ENCODE assay signal across 9 cellular contexts in genomic region chr17:50147841-50148225, GRCh38. TPM values are rescaled to one million over a fixed set of nuclear protein-coding genes. Genes with fewer than 3 reads are reported as not detected.
DNase-seq lines count a peak whose midpoint lies in the region; ATAC-seq and TF ChIP-seq lines count a peak whose summit lies in the region.
"Had no signal": no experiment of that assay in that cellular context is flagged by ENCODE, and none has a peak within 500 bp of the region (broad histone marks: within the 10 kb centered on the region; RNA-seq: fewer than 3 reads in every experiment).

No MANE protein-coding gene starts in this region.

- H3K4me3 ChIP-seq in H7 (ENCODE audit: insufficient read depth, low read depth, low read length) (no peak overlapping the region), spleen (peak overlapping the region; percentile 83 to 98 (median 88))

- H3K27me3 Mint-ChIP-seq in activated CD8-positive, alpha-beta T cell treated with anti-CD3 and anti-CD28 coated beads for 36 hours: no peaks in the 10 kb centered on the region

- DNase-seq in H7: peak; percentile 77
- DNase-seq in activated CD8-positive, alpha-beta T cell treated with anti-CD3 and anti-CD28 coated beads for 36 hours: peak; percentile 54
- peak; percentile 82 for DNase-seq in hepatic stellate cell (ENCODE audit: low spot score)
- DNase-seq in spleen: no peak
- no peak for DNase-seq in middle frontal gyrus (ENCODE audit: extremely low spot score, low spot score)

- no peak for ATAC-seq in activated CD8-positive, alpha-beta T cell treated with anti-CD3 and anti-CD28 coated beads for 36 hours
- ATAC-seq in HG02870 (IDR thresholded peaks at IDR 0.05; ENCODE audit: unreplicated experiment) (no peak), HG02973 (IDR thresholded peaks at IDR 0.05; ENCODE audit: unreplicated experiment) (no peak), HG03135 (IDR thresholded peaks at IDR 0.05; ENCODE audit: unreplicated experiment) (no peak)

- no peaks in the 10 kb centered on the region for H3K9me3 ChIP-seq in spleen

- peak overlapping the region; percentile 92 for H3K27ac Mint-ChIP-seq in activated CD8-positive, alpha-beta T cell treated with anti-CD3 and anti-CD28 coated beads for 36 hours

- POLR2A ChIA-PET in activated CD8-positive, alpha-beta T cell treated with anti-CD3 and anti-CD28 coated beads for 36 hours (lab: Charles Lee): interaction anchor here (0.7 to 7.0 kb wide), 7 partner anchors 9 to 198 kb away, joined by 3 to 64 read pairs (median 5); partner anchors contain the start of genes PDK2 and XYLT2

- TF ChIP-seq CTCF in activated CD8-positive, alpha-beta T cell treated with anti-CD3 and anti-CD28 coated beads for 36 hours (IDR thresholded peaks at IDR 0.05): no peak
- TF ChIP-seq CTCF in spleen (IDR thresholded peaks at IDR 0.05 in 8 of 11, conservative IDR thresholded peaks at IDR 0.05 in 3 of 11): no peak

- no peaks in the 10 kb centered on the region for H3K36me3 ChIP-seq in H7 (replicated peaks; ENCODE audit: control insufficient read depth, insufficient read depth, low read length)
- H3K36me3 ChIP-seq in spleen: peaks cover 0 to 39% (median 23%) of the 10 kb centered on the region in 6 donors

- CTCF ChIA-PET in activated CD8-positive, alpha-beta T cell treated with anti-CD3 and anti-CD28 coated beads for 36 hours (lab: Charles Lee): interaction anchor here (0.8 to 9.6 kb wide), 9 partner anchors 8 to 54 kb away, joined by 3 to 102 read pairs (median 4); partner anchors contain the start of gene PDK2

- peak overlapping the region; percentile 73 to 99 (median 97) for H3K27ac ChIP-seq in spleen

- peaks cover 37% of the 10 kb centered on the region for H3K36me3 Mint-ChIP-seq in activated CD8-positive, alpha-beta T cell treated with anti-CD3 and anti-CD28 coated beads for 36 hours (ENCODE audit: low read depth)

- intact Hi-C loops in activated CD8-positive, alpha-beta T cell treated with anti-CD3 and anti-CD28 coated beads for 36 hours (cut with micrococcal nuclease): no loop called here
- intact Hi-C loops in spleen (cut with DNase I; ENCODE audit: low total_unique reads): no loop called here

- no peaks in the 10 kb centered on the region for H3K9me3 Mint-ChIP-seq in activated CD8-positive, alpha-beta T cell treated with anti-CD3 and anti-CD28 coated beads for 36 hours

- no peak for TF ChIP-seq POLR2A in spleen (IDR thresholded peaks at IDR 0.05)

- 9 to 21% (median 15%) methylated on average over 5 of the region's 5 CpGs for WGBS in spleen, 5 donors

- peaks cover 56% of the 10 kb centered on the region for H3K4me1 Mint-ChIP-seq in activated CD8-positive, alpha-beta T cell treated with anti-CD3 and anti-CD28 coated beads for 36 hours (ENCODE audit: low read depth)

- peaks cover 48 to 90% (median 75%) of the 10 kb centered on the region in 6 donors for H3K4me1 ChIP-seq in spleen

- peak overlapping the region; percentile 82 for H3K4me3 Mint-ChIP-seq in activated CD8-positive, alpha-beta T cell treated with anti-CD3 and anti-CD28 coated beads for 36 hours

- H3K27me3 ChIP-seq in H7 (ENCODE audit: control insufficient read depth, insufficient read depth, low read length): peaks cover 20% of the 10 kb centered on the region
- H3K27me3 ChIP-seq in spleen (replicated peaks in 1 of 7): no peaks in the 10 kb centered on the region

RNA-seq across cellular contexts. Expression of gene PPP1R9B, which starts 2.6 kb away (rescaled TPM):
- 15.0 and 21.1 TPM in 2 replicates for total RNA-seq in H7 (2014; rRNA removed; shearing (Covaris generic))
- 10 to 100 TPM; 52.4 to 56.4 TPM for total RNA-seq in activated CD8-positive, alpha-beta T cell treated with anti-CD3 and anti-CD28 coated beads for 36 hours
- total RNA-seq in spleen: 100 to 1,000 TPM in 4 of 7 donors, 10 to 100 TPM in 3; 54.1 to 136 (median 112) TPM
- 100 to 1,000 TPM in 1 of 3 donors, 10 to 100 TPM in 2; 30.0 to 105 (median 40.9) TPM for polyA plus RNA-seq in spleen

RNA-seq across cellular contexts. Expression of gene SAMD14, which starts 17.9 kb away (rescaled TPM):
- 7.8 and 8.2 TPM in 2 replicates for total RNA-seq in H7 (2014; rRNA removed; shearing (Covaris generic))
- 1 to 10 TPM in 1 of 2 experiments, under 1 TPM in 1; 0.47 to 1.3 TPM for total RNA-seq in activated CD8-positive, alpha-beta T cell treated with anti-CD3 and anti-CD28 coated beads for 36 hours
- 1 to 10 TPM; 1.2 to 7.5 (median 4.1) TPM for total RNA-seq in spleen
- 1 to 10 TPM; 1.1 to 1.9 (median 1.1) TPM for polyA plus RNA-seq in spleen

RNA-seq across cellular contexts. Expression of gene SGCA, which starts 18.0 kb away (rescaled TPM):
- total RNA-seq in H7 (2014; rRNA removed; shearing (Covaris generic)): 0.52 and 1.1 TPM in 2 replicates
- under 1 TPM in 1 of 2 experiments, not detected in 1; 0.34 TPM for total RNA-seq in activated CD8-positive, alpha-beta T cell treated with anti-CD3 and anti-CD28 coated beads for 36 hours
- 1 to 10 TPM in 6 of 7 donors, not detected in 1; 1.2 to 4.7 (median 2.7) TPM for total RNA-seq in spleen
- 1 to 10 TPM; 3.7 to 5.9 (median 5.7) TPM for polyA plus RNA-seq in spleen
- total RNA-seq: activated CD8-positive, alpha-beta memory T cell treated with anti-CD3 and anti-CD28 coated beads for 36 hours had no signal

RNA-seq across cellular contexts. Expression of gene PDK2, which starts 52.7 kb away (rescaled TPM):
- total RNA-seq in H7 (2014; rRNA removed; shearing (Covaris generic)): 13.5 and 14.2 TPM in 2 replicates
- total RNA-seq in activated CD8-positive, alpha-beta T cell treated with anti-CD3 and anti-CD28 coated beads for 36 hours: 1 to 10 TPM; 6.0 to 7.7 TPM
- total RNA-seq in spleen: 10 to 100 TPM; 22.9 to 41.5 (median 26.1) TPM
- 10 to 100 TPM in 1 of 3 donors, 1 to 10 TPM in 2; 8.7 to 16.9 (median 9.5) TPM for polyA plus RNA-seq in spleen

RNA-seq across cellular contexts. Expression of gene COL1A1, which starts 53.6 kb away (rescaled TPM):
- 8.2 and 9.4 TPM in 2 replicates for total RNA-seq in H7 (2014; rRNA removed; shearing (Covaris generic))
- 1 to 10 TPM in 1 of 2 experiments, under 1 TPM in 1; 0.92 to 1.0 TPM for total RNA-seq in activated CD8-positive, alpha-beta T cell treated with anti-CD3 and anti-CD28 coated beads for 36 hours
- total RNA-seq in spleen: 100 to 1,000 TPM in 2 of 7 donors, 10 to 100 TPM in 4, 1 to 10 TPM in 1; 7.4 to 458 (median 65.4) TPM
- 10 to 100 TPM in 2 of 3 donors, 1 to 10 TPM in 1; 7.1 to 24.0 (median 11.3) TPM for polyA plus RNA-seq in spleen

Comparison
In these comparisons a context has a peak if more than half of its experiments do, and no peak if none do; other contexts are left out.
1. DNase-seq: peak in H7 (single experiment), activated CD8-positive, alpha-beta T cell treated with anti-CD3 and anti-CD28 coated beads for 36 hours (single experiment) and hepatic stellate cell (single experiment); none in spleen (single experiment) and middle frontal gyrus (single experiment).